In genomic region chr2:23618696-23619530, GRCh38 we compare ENCODE assay signal across 16 cellular contexts.
DNase-seq lines count a peak whose midpoint lies in the region; ATAC-seq, FAIRE-seq and TF ChIP-seq lines count a peak whose summit lies in the region.
"Had no signal": no experiment of that assay in that cellular context is flagged by ENCODE, and none has a peak within 500 bp of the region (broad histone marks: within the 10 kb centered on the region; RNA-seq: fewer than 3 reads in every experiment).

No MANE protein-coding gene starts in this region.

- H3K27me3 ChIP-seq in esophagus squamous epithelium, result no peaks in the 10 kb centered on the region
- H3K27me3 ChIP-seq: right lobe of liver, SJSA1 had no signal

- no peaks in the 10 kb centered on the region for H3K9me3 Mint-ChIP-seq in progenitor cell of endocrine pancreas (ENCODE audit: low read depth)
- H3K9me3 Mint-ChIP-seq: activated T-cell treated with anti-CD3 and anti-CD28 coated beads, Interleukin-2, amount 50 U/mL, for 24 hours; type B pancreatic cell had no signal

- H3K27ac Mint-ChIP-seq in progenitor cell of endocrine pancreas, result peak overlapping the region; percentile 23
- H3K27ac Mint-ChIP-seq: activated naive CD8-positive, alpha-beta T cell treated with anti-CD3 and anti-CD28 coated beads, Interleukin-2, amount 10 ng/mL, durations not matched to agents 7 days and 5 days; activated T-cell treated with anti-CD3 and anti-CD28 coated beads, Interleukin-2, amount 50 U/mL, for 24 hours; naive B cell; type B pancreatic cell had no signal

- no peak for FAIRE-seq in H54 (lab: Jason Lieb, UNC)

- peaks cover 16% of the 10 kb centered on the region for H3K27me3 Mint-ChIP-seq in progenitor cell of endocrine pancreas
- H3K27me3 Mint-ChIP-seq: activated T-cell treated with anti-CD3 and anti-CD28 coated beads, Interleukin-2, amount 50 U/mL, for 24 hours; type B pancreatic cell had no signal

- H3K27ac ChIP-seq in esophagus squamous epithelium, result peak overlapping the region; percentile 66 to 91 (median 88)
- H3K27ac ChIP-seq: right lobe of liver, SJSA1 had no signal

- DNase-seq in EH (ENCODE audit: low read depth) (peak; percentile 43), NCI-H345 (lab: John Stamatoyannopoulos, UW) (peak; percentile 77), esophagus squamous epithelium (lab: John Stamatoyannopoulos, UW) (no peak), progenitor cell of endocrine pancreas (ENCODE audit: low spot score, unreplicated experiment) (no peak), H54 (ENCODE audit: insufficient read length, low spot score) (no peak)
- DNase-seq: activated naive CD8-positive, alpha-beta T cell treated with anti-CD3 and anti-CD28 coated beads, Interleukin-2, amount 10 ng/mL, durations not matched to agents 7 days and 5 days; activated T-cell treated with anti-CD3 and anti-CD28 coated beads, Interleukin-2, amount 50 U/mL, for 24 hours; naive B cell; NCI-H226; stimulated activated CD4-positive, alpha-beta T cell treated with anti-CD3 and anti-CD28 coated beads, Interleukin-4, amount 100 ng/mL, for 1 hour had no signal

- ATAC-seq in HG02759 (IDR thresholded peaks at IDR 0.05; ENCODE audit: unreplicated experiment), result no peak
- ATAC-seq in HG02973 (IDR thresholded peaks at IDR 0.05; ENCODE audit: unreplicated experiment), result no peak
- no peak for ATAC-seq in HG02678 (IDR thresholded peaks at IDR 0.05; ENCODE audit: unreplicated experiment)
- ATAC-seq: right lobe of liver had no signal

- TF ChIP-seq CTCF in esophagus squamous epithelium (IDR thresholded peaks at IDR 0.05) (no peak), progenitor cell of endocrine pancreas (IDR thresholded peaks at IDR 0.05; ENCODE audit: unreplicated experiment) (no peak)

- intact Hi-C loops in esophagus squamous epithelium (cut with DNase I), result no loop called here

- no peak overlapping the region for H3K4me3 ChIP-seq in esophagus squamous epithelium
- H3K4me3 ChIP-seq: right lobe of liver, SJSA1 had no signal

- H3K36me3 ChIP-seq in esophagus squamous epithelium, result no peaks in the 10 kb centered on the region
- H3K36me3 ChIP-seq: right lobe of liver, SJSA1 had no signal

- H3K9me3 ChIP-seq in esophagus squamous epithelium, result peaks cover 0 to 1% (median 0%) of the 10 kb centered on the region in 3 donors
- H3K9me3 ChIP-seq: right lobe of liver, SJSA1 had no signal

- peaks cover 0 to 50% (median 17%) of the 10 kb centered on the region in 3 donors for H3K4me1 ChIP-seq in esophagus squamous epithelium
- H3K4me1 ChIP-seq: right lobe of liver had no signal

- peaks cover 1% of the 10 kb centered on the region for H3K4me1 Mint-ChIP-seq in progenitor cell of endocrine pancreas (ENCODE audit: low read depth)

- no peaks in the 10 kb centered on the region for H3K36me3 Mint-ChIP-seq in progenitor cell of endocrine pancreas (ENCODE audit: insufficient read depth)
- H3K36me3 Mint-ChIP-seq: activated naive CD8-positive, alpha-beta T cell treated with anti-CD3 and anti-CD28 coated beads, Interleukin-2, amount 10 ng/mL, durations not matched to agents 7 days and 5 days had no signal

- WGBS in esophagus squamous epithelium, 2 donors, result 78 to 97% methylated on average over 5 to 6 of the region's 9 CpGs

- H3K4me3 Mint-ChIP-seq in progenitor cell of endocrine pancreas (ENCODE audit: low read depth), result no peak overlapping the region
- H3K4me3 Mint-ChIP-seq: activated naive CD8-positive, alpha-beta T cell treated with anti-CD3 and anti-CD28 coated beads, Interleukin-2, amount 10 ng/mL, durations not matched to agents 7 days and 5 days; activated T-cell treated with anti-CD3 and anti-CD28 coated beads, Interleukin-2, amount 50 U/mL, for 24 hours; naive B cell; type B pancreatic cell had no signal

- no peak for TF ChIP-seq POLR2A in esophagus squamous epithelium (IDR thresholded peaks at IDR 0.05)
- no peak for TF ChIP-seq POLR2A in H54 (IDR thresholded peaks at IDR 0.05; ENCODE audit: low read depth, low read length)

Comparison
In these comparisons a context has a peak if more than half of its experiments do, and no peak if none do; other contexts are left out.
1. DNase-seq: peak in EH (single experiment) and NCI-H345 (single experiment); none in esophagus squamous epithelium (single experiment), progenitor cell of endocrine pancreas (single experiment) and H54 (single experiment).